In the genomic region with DNA sequence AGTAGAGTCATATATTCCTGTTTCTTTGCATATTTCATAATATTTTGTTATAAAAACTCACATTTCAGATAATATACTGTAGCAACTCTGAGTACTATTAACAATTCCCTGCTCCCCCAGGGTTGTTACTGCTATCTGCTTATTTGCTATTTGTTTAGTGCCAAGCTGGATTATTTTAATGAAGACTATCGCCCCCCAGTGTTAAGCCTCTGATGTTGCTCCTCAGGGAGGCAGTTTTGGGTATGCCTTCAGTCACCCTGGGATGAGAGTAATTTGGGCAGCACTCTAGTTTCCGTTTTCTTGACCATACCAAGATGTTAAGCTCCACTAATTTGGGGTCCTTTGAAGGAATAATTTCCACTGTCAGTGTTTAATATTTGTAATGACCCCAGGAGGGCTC, we compare ENCODE assay signal across 9 cellular contexts. TPM values are rescaled to one million over a fixed set of nuclear protein-coding genes. Genes with fewer than 3 reads are reported as not detected.
DNase-seq lines count a peak whose midpoint lies in the region; ATAC-seq and TF ChIP-seq lines count a peak whose summit lies in the region.
"Had no signal": no experiment of that assay in that cellular context is flagged by ENCODE, and none has a peak within 500 bp of the region (broad histone marks: within the 10 kb centered on the region; RNA-seq: fewer than 3 reads in every experiment).

No MANE protein-coding gene starts in this region.

- DNase-seq in CD14-positive monocyte (ENCODE audit: low spot score) (no peak), RPMI7951 (ENCODE audit: low read depth) (peak; percentile 12), left ventricle myocardium superior (no peak), suprapubic skin (ENCODE audit: low spot score in 2 of 2) (no peak), amniotic stem cell (lab: John Stamatoyannopoulos, UW) (no peak)
- DNase-seq: activated naive CD8-positive, alpha-beta T cell treated with anti-CD3 and anti-CD28 coated beads, Interleukin-2, amount 50 U/mL, for 24 hours had no signal

- H3K9me3 Mint-ChIP-seq in CD14-positive monocyte = peaks cover 0 to 5% (median 0%) of the 10 kb centered on the region in 7 donors

- intact Hi-C loops in CD14-positive monocyte (cut with micrococcal nuclease) (no loop called here), left ventricle myocardium superior (cut with micrococcal nuclease) (no loop called here)

- H3K27me3 Mint-ChIP-seq in CD14-positive monocyte (ENCODE audit: low read depth in 3 of 3) = no peaks in the 10 kb centered on the region
- H3K27me3 Mint-ChIP-seq: activated naive CD8-positive, alpha-beta T cell treated with anti-CD3 and anti-CD28 coated beads, Interleukin-2, amount 50 U/mL, for 24 hours had no signal

- H3K27me3 ChIP-seq in suprapubic skin = no peaks in the 10 kb centered on the region

- ATAC-seq in left ventricle myocardium superior (peak; percentile 60), GM18498 (IDR thresholded peaks at IDR 0.05; ENCODE audit: unreplicated experiment) (no peak), HG03135 (IDR thresholded peaks at IDR 0.05; ENCODE audit: unreplicated experiment) (no peak)
- ATAC-seq: activated naive CD8-positive, alpha-beta T cell treated with anti-CD3 and anti-CD28 coated beads, Interleukin-2, amount 50 U/mL, for 24 hours had no signal

- peaks cover 38 to 53% of the 10 kb centered on the region in 2 donors for H3K36me3 Mint-ChIP-seq in CD14-positive monocyte

- H3K4me1 ChIP-seq in suprapubic skin = no peaks in the 10 kb centered on the region

- TF ChIP-seq POLR2A in suprapubic skin (IDR thresholded peaks at IDR 0.05) = no peak

- H3K27ac Mint-ChIP-seq in CD14-positive monocyte = no peak overlapping the region
- H3K27ac Mint-ChIP-seq: activated naive CD8-positive, alpha-beta T cell treated with anti-CD3 and anti-CD28 coated beads, Interleukin-2, amount 50 U/mL, for 24 hours had no signal

- H3K4me3 Mint-ChIP-seq in CD14-positive monocyte = no peak overlapping the region
- H3K4me3 Mint-ChIP-seq: activated naive CD8-positive, alpha-beta T cell treated with anti-CD3 and anti-CD28 coated beads, Interleukin-2, amount 50 U/mL, for 24 hours had no signal

- peaks cover 19% of the 10 kb centered on the region for H3K4me1 Mint-ChIP-seq in CD14-positive monocyte
- H3K4me1 Mint-ChIP-seq: activated naive CD8-positive, alpha-beta T cell treated with anti-CD3 and anti-CD28 coated beads, Interleukin-2, amount 50 U/mL, for 24 hours had no signal

- no peaks in the 10 kb centered on the region for H3K9me3 ChIP-seq in suprapubic skin

- TF ChIP-seq CTCF in CD14-positive monocyte (IDR thresholded peaks at IDR 0.05) (peak; percentile 47), GM12874 (IDR thresholded peaks at IDR 0.05; ENCODE audit: insufficient read depth, low read depth, low read length) (peak; percentile 48; the same call in 1 of the 2 replicates), suprapubic skin (IDR thresholded peaks at IDR 0.05) (peak in 1 of 2 donors; percentile 18)

- peaks cover 5% of the 10 kb centered on the region for H3K36me3 ChIP-seq in suprapubic skin

- H3K27ac ChIP-seq in suprapubic skin = no peak overlapping the region

- no peak for TF ChIP-seq EP300 in suprapubic skin (IDR thresholded peaks at IDR 0.05)

- WGBS in suprapubic skin = 84% methylated on average over 2 of the region's 2 CpGs

- H3K4me3 ChIP-seq in suprapubic skin = no peak overlapping the region

RNA-seq across cellular contexts. Expression of a gene that starts 46.0 kb away (rescaled TPM):
- 10 to 100 TPM; 26.8 to 32.1 TPM for polyA plus RNA-seq in CD14-positive monocyte
- total RNA-seq in RPMI7951 (2014; rRNA removed; shearing (Covaris generic)) = 70.3 and 84.6 TPM in 2 replicates
- total RNA-seq in left ventricle myocardium superior (63.0 TPM), suprapubic skin (100 to 1,000 TPM in 2 of 4 donors, 10 to 100 TPM in 2; 83.3 to 130 (median 97.0) TPM)
